Comparison of ENCODE assay signal across 1 cellular context in the genomic region with DNA sequence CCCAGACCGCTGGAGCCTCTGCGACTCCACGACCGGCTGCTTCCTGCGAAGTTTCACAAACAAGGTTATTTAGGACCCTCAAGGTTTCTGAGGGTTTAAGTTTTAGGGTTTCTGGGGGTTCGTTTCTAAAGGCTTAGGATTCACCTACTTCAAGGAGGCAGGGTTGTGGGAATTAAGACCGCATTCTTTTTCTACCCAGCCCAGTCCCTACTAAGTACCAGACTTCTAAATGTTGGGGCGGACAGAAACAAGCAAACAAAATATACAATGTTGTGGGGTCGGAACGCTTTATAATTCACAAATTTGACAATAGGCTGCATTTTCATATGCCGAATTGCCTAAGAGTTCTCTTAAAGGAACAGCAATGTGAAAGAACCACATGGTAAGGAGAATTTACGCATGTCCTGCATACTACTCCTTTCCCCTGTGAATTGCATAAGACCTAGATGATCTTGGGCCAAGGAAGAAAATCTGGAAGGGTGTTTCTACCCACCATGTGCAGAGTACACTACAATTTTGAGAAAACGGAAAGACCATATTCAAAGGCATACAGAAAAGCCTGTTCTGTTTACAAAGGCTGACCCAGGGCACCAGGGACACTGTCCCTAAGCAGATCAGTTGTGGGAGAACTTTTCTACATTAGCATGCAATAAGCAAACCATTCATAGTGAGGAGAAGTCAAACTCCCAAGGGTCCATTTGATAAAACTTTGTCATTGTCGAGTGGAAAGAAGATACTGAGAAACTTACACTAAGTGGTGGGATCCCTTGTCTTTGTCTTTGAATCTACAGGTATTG.
TF ChIP-seq lines count a peak whose summit lies in the region.

No MANE protein-coding gene starts in this region.

TF ChIP-seq in HepG2, 621 proteins besides CTCF, POLR2A, EP300 and RAD21 (continued from another document):
- TF ChIP-seq ZFP82 (CRISPR knock-in tag; IDR thresholded peaks at IDR 0.05; ENCODE audit: borderline replicate concordance) (no peak), PAX8 (CRISPR knock-in tag; IDR thresholded peaks at IDR 0.05; ENCODE audit: borderline replicate concordance) (no peak), ARNT2 (CRISPR knock-in tag; IDR thresholded peaks at IDR 0.05; ENCODE audit: low read depth) (no peak), THAP11 (CRISPR knock-in tag; IDR thresholded peaks at IDR 0.05) (no peak), FOXP4 (CRISPR knock-in tag; IDR thresholded peaks at IDR 0.05) (peak; percentile 48; the same call in 1 of the 2 replicates), GZF1 (CRISPR knock-in tag; IDR thresholded peaks at IDR 0.05) (no peak), PCBP2 (optimal IDR thresholded peaks at IDR 0.05; ENCODE audit: low read depth, low read length, poor library complexity, severe bottlenecking) (no peak), NR2F2 (IDR thresholded peaks at IDR 0.05; ENCODE audit: borderline replicate concordance, low read depth) (0 out of 2 replicates have a peak, but pooled peaks have one; percentile 11), SATB2 (CRISPR knock-in tag; IDR thresholded peaks at IDR 0.05) (no peak), ZNF883 (CRISPR knock-in tag; IDR thresholded peaks at IDR 0.05; ENCODE audit: not compliant biosample characterization) (no peak), PCBP1 (IDR thresholded peaks at IDR 0.05; ENCODE audit: borderline replicate concordance, low read depth, low read length) (no peak), DRAP1 (CRISPR knock-in tag; IDR thresholded peaks at IDR 0.05) (no peak), ARHGAP35 (CRISPR knock-in tag; IDR thresholded peaks at IDR 0.05; ENCODE audit: borderline replicate concordance) (no peak), FOSL2 (CRISPR knock-in tag; IDR thresholded peaks at IDR 0.05) (no peak), ZNF691 (CRISPR knock-in tag; IDR thresholded peaks at IDR 0.05; ENCODE audit: borderline replicate concordance, low read depth) (no peak), MNT (IDR thresholded peaks at IDR 0.05) (peak; percentile 46; the same call in 1 of the 2 replicates), CENPX (CRISPR knock-in tag; IDR thresholded peaks at IDR 0.05) (no peak)
- TF ChIP-seq, protein P1, sequence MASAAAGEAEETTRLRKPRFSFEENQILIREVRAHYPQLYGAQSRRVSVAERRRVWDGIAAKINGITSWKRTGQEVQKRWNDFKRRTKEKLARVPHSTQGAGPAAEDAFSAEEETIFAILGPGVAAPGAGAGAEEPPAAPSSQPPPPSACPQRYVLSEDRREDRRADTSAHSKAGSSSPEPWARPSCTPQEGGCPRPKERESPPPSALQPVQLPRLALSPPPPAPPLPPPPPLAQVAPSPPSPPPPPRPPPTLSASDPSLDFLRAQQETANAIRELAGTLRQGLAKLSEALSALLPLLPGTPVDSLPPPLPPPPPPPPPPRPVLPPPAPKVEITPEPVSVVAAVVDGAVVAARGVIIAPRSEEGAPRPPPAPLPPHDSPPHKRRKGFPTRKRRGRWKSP (CRISPR knock-in tag; IDR thresholded peaks at IDR 0.05): no peak
- TF ChIP-seq, protein P2, sequence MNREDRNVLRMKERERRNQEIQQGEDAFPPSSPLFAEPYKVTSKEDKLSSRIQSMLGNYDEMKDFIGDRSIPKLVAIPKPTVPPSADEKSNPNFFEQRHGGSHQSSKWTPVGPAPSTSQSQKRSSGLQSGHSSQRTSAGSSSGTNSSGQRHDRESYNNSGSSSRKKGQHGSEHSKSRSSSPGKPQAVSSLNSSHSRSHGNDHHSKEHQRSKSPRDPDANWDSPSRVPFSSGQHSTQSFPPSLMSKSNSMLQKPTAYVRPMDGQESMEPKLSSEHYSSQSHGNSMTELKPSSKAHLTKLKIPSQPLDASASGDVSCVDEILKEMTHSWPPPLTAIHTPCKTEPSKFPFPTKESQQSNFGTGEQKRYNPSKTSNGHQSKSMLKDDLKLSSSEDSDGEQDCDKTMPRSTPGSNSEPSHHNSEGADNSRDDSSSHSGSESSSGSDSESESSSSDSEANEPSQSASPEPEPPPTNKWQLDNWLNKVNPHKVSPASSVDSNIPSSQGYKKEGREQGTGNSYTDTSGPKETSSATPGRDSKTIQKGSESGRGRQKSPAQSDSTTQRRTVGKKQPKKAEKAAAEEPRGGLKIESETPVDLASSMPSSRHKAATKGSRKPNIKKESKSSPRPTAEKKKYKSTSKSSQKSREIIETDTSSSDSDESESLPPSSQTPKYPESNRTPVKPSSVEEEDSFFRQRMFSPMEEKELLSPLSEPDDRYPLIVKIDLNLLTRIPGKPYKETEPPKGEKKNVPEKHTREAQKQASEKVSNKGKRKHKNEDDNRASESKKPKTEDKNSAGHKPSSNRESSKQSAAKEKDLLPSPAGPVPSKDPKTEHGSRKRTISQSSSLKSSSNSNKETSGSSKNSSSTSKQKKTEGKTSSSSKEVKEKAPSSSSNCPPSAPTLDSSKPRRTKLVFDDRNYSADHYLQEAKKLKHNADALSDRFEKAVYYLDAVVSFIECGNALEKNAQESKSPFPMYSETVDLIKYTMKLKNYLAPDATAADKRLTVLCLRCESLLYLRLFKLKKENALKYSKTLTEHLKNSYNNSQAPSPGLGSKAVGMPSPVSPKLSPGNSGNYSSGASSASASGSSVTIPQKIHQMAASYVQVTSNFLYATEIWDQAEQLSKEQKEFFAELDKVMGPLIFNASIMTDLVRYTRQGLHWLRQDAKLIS (CRISPR knock-in tag; IDR thresholded peaks at IDR 0.05): no peak
- TF ChIP-seq, protein P3, sequence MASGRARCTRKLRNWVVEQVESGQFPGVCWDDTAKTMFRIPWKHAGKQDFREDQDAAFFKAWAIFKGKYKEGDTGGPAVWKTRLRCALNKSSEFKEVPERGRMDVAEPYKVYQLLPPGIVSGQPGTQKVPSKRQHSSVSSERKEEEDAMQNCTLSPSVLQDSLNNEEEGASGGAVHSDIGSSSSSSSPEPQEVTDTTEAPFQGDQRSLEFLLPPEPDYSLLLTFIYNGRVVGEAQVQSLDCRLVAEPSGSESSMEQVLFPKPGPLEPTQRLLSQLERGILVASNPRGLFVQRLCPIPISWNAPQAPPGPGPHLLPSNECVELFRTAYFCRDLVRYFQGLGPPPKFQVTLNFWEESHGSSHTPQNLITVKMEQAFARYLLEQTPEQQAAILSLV (CRISPR knock-in tag; IDR thresholded peaks at IDR 0.05; ENCODE audit: borderline replicate concordance): no peak
- TF ChIP-seq, protein P4, sequence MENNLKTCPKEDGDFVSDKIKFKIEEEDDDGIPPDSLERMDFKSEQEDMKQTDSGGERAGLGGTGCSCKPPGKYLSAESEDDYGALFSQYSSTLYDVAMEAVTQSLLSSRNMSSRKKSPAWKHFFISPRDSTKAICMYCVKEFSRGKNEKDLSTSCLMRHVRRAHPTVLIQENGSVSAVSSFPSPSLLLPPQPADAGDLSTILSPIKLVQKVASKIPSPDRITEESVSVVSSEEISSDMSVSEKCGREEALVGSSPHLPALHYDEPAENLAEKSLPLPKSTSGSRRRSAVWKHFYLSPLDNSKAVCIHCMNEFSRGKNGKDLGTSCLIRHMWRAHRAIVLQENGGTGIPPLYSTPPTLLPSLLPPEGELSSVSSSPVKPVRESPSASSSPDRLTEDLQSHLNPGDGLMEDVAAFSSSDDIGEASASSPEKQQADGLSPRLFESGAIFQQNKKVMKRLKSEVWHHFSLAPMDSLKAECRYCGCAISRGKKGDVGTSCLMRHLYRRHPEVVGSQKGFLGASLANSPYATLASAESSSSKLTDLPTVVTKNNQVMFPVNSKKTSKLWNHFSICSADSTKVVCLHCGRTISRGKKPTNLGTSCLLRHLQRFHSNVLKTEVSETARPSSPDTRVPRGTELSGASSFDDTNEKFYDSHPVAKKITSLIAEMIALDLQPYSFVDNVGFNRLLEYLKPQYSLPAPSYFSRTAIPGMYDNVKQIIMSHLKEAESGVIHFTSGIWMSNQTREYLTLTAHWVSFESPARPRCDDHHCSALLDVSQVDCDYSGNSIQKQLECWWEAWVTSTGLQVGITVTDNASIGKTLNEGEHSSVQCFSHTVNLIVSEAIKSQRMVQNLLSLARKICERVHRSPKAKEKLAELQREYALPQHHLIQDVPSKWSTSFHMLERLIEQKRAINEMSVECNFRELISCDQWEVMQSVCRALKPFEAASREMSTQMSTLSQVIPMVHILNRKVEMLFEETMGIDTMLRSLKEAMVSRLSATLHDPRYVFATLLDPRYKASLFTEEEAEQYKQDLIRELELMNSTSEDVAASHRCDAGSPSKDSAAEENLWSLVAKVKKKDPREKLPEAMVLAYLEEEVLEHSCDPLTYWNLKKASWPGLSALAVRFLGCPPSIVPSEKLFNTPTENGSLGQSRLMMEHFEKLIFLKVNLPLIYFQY (CRISPR knock-in tag; IDR thresholded peaks at IDR 0.05; ENCODE audit: borderline replicate concordance): 0 out of 2 replicates have a peak, but pooled peaks have one; percentile 9
